8 cellular contexts compared by ENCODE assay signal in the genomic region with DNA sequence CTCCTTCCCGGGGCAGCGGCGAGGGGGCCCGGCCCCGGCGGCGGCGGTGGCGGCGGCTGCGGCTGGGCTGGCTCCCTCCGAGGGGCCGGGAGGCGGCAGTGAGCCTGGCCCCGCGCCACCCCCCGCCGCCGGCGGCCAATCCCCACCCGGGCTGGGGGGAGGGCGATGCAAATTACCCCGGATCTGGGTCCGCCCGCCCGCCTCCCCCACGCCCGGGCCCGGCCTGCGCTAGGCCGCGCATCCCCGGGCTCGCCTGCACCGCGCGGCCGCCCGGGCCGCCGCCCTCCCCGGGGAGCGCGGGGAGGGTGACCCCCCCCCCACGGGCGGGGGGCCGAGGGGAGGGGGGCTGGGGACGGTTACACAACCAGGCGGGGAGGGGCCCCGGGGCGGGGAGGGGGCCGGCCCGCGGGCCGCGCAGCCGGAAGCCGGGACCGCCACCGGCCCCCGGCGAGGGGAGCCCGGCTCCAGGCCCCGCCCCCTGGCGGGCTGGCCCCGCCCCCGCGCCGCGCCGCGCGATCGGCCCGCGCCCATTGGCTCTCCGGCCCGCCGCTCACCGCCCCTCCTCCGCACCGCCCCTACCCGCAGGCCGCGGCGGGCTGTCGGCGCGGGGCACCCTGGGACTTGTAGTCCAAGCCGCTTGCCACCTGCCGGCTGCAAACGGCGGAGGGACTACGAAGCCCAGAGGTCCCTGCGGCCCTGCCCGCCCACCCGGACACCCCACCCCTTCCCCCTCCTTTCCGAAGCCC. TPM values are rescaled to one million over a fixed set of nuclear protein-coding genes. Genes with fewer than 3 reads are reported as not detected.
DNase-seq lines count a peak whose midpoint lies in the region; ATAC-seq and TF ChIP-seq lines count a peak whose summit lies in the region.

No MANE protein-coding gene starts in this region.

- TF ChIP-seq CTCF in adrenal gland (IDR thresholded peaks at IDR 0.05) = no peak
- peak in 1 of 12 donors; percentile 7 for TF ChIP-seq CTCF in heart left ventricle (IDR thresholded peaks at IDR 0.05)
- no peak for TF ChIP-seq CTCF in vagina (IDR thresholded peaks at IDR 0.05)

- POLR2A ChIA-PET in T-cell (lab: Charles Lee) = interaction anchor here in 1 of 2 donors (0.5 kb wide), 1 partner anchor 790 kb away, joined by 3 read pairs; no protein-coding TSS in a partner anchor

- CTCF ChIA-PET in T-cell (lab: Charles Lee) = interaction anchor here in 1 of 2 donors (0.8 kb wide), 1 partner anchor 80 kb away, joined by 3 read pairs; a partner anchor contains a TSS

- WGBS in adrenal gland, 4 donors = 0 to 1% (median 1%) methylated on average over 11 to 81 of the region's 98 CpGs; no CpG with 5 or more reads in 1 of the 4 donors
- 0 to 1% (median 0%) methylated on average over 5 to 98 of the region's 98 CpGs for WGBS in heart left ventricle, 4 donors

- H3K9me3 Mint-ChIP-seq in T-cell = no peaks in the 10 kb centered on the region

- H3K9me3 ChIP-seq in adrenal gland (replicated peaks in 1 of 3) (no peaks in the 10 kb centered on the region), heart left ventricle (no peaks in the 10 kb centered on the region), vagina (no peaks in the 10 kb centered on the region)

- H3K27me3 Mint-ChIP-seq in T-cell = no peaks in the 10 kb centered on the region

- ATAC-seq in HG02852 (IDR thresholded peaks at IDR 0.05; ENCODE audit: unreplicated experiment) (peak; percentile 66), T-cell (replicated peaks in 1 of 4) (peak; percentile 72 to 80 (median 77)), heart left ventricle (peak; percentile 80 to 91 (median 85))

- H3K9ac ChIP-seq in rectal smooth muscle tissue (ENCODE audit: low read length) = no peak overlapping the region

- peak overlapping the region in 3 of 5 donors; percentile 68 to 98 (median 95) for H3K27ac ChIP-seq in adrenal gland
- peak overlapping the region; percentile 91 to 100 (median 99) for H3K27ac ChIP-seq in heart left ventricle
- peak overlapping the region; percentile 94 for H3K27ac ChIP-seq in rectal smooth muscle tissue (ENCODE audit: low read depth, low read length)
- peak overlapping the region; percentile 100 for H3K27ac ChIP-seq in vagina

- TF ChIP-seq POLR2A in GM15510 (IDR thresholded peaks at IDR 0.05; ENCODE audit: borderline replicate concordance, extremely low read depth, insufficient read length) (peak; percentile 63), adrenal gland (IDR thresholded peaks at IDR 0.05) (peak in 1 of 2 donors; percentile 43), heart left ventricle (IDR thresholded peaks at IDR 0.05) (no peak), vagina (IDR thresholded peaks at IDR 0.05) (no peak)

- H3K27ac Mint-ChIP-seq in T-cell = no peak overlapping the region

- DNase-seq in NCI-H146 (lab: John Stamatoyannopoulos, UW) = peak; percentile 95
- peak; percentile 86 to 98 (median 96) for DNase-seq in T-cell
- peak; percentile 96 to 98 (median 97) for DNase-seq in adrenal gland
- peak; percentile 98 to 99 (median 98) for DNase-seq in heart left ventricle
- DNase-seq in vagina (ENCODE audit: extremely low spot score in 2 of 2) = peak in 1 of 2 donors; percentile 98

- intact Hi-C loops in adrenal gland (cut with DNase I) = no loop called here
- intact Hi-C loops in heart left ventricle (cut with DNase I) = loop anchor here in 2 of 10 donors (2.0 to 5.0 kb wide), 2 partner anchors 57 to 78 kb away; a partner anchor contains a TSS
- intact Hi-C loops in vagina (cut with DNase I) = loop anchor here (5.0 kb wide), 1 partner anchor 78 kb away; a partner anchor contains a TSS

- no peaks in the 10 kb centered on the region for H3K36me3 Mint-ChIP-seq in T-cell

- peak overlapping the region in 1 of 4 donors; percentile 99 for H3K4me3 ChIP-seq in adrenal gland
- H3K4me3 ChIP-seq in heart left ventricle = peak overlapping the region in 11 of 12 donors; percentile 91 to 100 (median 97)
- H3K4me3 ChIP-seq in rectal smooth muscle tissue (ENCODE audit: low read length) = peak overlapping the region; percentile 71
- peak overlapping the region; percentile 99 to 100 for H3K4me3 ChIP-seq in vagina

- H3K27me3 ChIP-seq in adrenal gland (no peaks in the 10 kb centered on the region), heart left ventricle (no peaks in the 10 kb centered on the region), rectal smooth muscle tissue (ENCODE audit: control insufficient read depth, insufficient read depth, low read length) (no peaks in the 10 kb centered on the region), vagina (no peaks in the 10 kb centered on the region)

- H3K36me3 ChIP-seq in adrenal gland (replicated peaks in 1 of 2) (no peaks in the 10 kb centered on the region), heart left ventricle (peaks cover 0 to 9% (median 0%) of the 10 kb centered on the region in 9 donors), rectal smooth muscle tissue (ENCODE audit: control insufficient read depth, insufficient read depth, low read length) (no peaks in the 10 kb centered on the region), vagina (no peaks in the 10 kb centered on the region)

- H3K4me1 Mint-ChIP-seq in T-cell = peaks cover 25 to 53% (median 46%) of the 10 kb centered on the region in 3 donors

- H3K4me3 Mint-ChIP-seq in T-cell = peak overlapping the region; percentile 56 to 81 (median 71)

- peaks cover 36 to 46% of the 10 kb centered on the region in 2 donors for H3K4me1 ChIP-seq in adrenal gland (replicated peaks in 1 of 2)
- H3K4me1 ChIP-seq in heart left ventricle = peaks cover 8 to 57% (median 44%) of the 10 kb centered on the region in 12 donors
- H3K4me1 ChIP-seq in rectal smooth muscle tissue (ENCODE audit: control insufficient read depth, insufficient read depth, low read length) = peaks cover 35% of the 10 kb centered on the region
- H3K4me1 ChIP-seq in vagina = peaks cover 56% of the 10 kb centered on the region

RNA-seq across cellular contexts. Expression of a gene that starts 1.1 kb away (rescaled TPM):
- total RNA-seq in T-cell (10 to 100 TPM; 43.6 to 85.7 (median 81.8) TPM), adrenal gland (10 to 100 TPM; 34.3 to 77.2 (median 57.6) TPM), heart left ventricle (10 to 100 TPM; 22.8 to 65.0 (median 29.3) TPM), vagina (60.6 TPM)
- polyA plus RNA-seq in adrenal gland (10 to 100 TPM in 2 of 3 donors, 1 to 10 TPM in 1; 7.1 to 22.5 (median 10.6) TPM), heart left ventricle (10 to 100 TPM; 14.6 to 14.7 TPM)

RNA-seq across cellular contexts. Expression of a gene that starts 58.1 kb away (rescaled TPM):
- 10 to 100 TPM; 21.8 to 42.6 (median 31.4) TPM for total RNA-seq in T-cell
- 10 to 100 TPM; 16.6 to 40.7 (median 28.6) TPM for total RNA-seq in adrenal gland
- polyA plus RNA-seq in adrenal gland = 10 to 100 TPM; 13.7 to 22.3 (median 21.2) TPM
- 10 to 100 TPM; 12.5 to 19.1 (median 15.3) TPM for total RNA-seq in heart left ventricle
- 10 to 100 TPM; 12.3 to 15.4 TPM for polyA plus RNA-seq in heart left ventricle
- 14.0 TPM for total RNA-seq in vagina

RNA-seq across cellular contexts. Expression of a gene that starts 58.3 kb away (rescaled TPM):
- total RNA-seq in T-cell = 100 to 1,000 TPM; 101 to 152 (median 141) TPM
- 100 to 1,000 TPM in 7 of 8 donors, 10 to 100 TPM in 1; 88.4 to 188 (median 145) TPM for total RNA-seq in adrenal gland
- 100 to 1,000 TPM; 114 to 369 (median 336) TPM for polyA plus RNA-seq in adrenal gland
- 100 to 1,000 TPM in 7 of 9 donors, 10 to 100 TPM in 2; 95.3 to 154 (median 108) TPM for total RNA-seq in heart left ventricle
- polyA plus RNA-seq in heart left ventricle = 100 to 1,000 TPM; 131 to 204 TPM
- total RNA-seq in vagina = 104 TPM
